ENCODE assay signal across 8 cellular contexts in the genomic region with DNA sequence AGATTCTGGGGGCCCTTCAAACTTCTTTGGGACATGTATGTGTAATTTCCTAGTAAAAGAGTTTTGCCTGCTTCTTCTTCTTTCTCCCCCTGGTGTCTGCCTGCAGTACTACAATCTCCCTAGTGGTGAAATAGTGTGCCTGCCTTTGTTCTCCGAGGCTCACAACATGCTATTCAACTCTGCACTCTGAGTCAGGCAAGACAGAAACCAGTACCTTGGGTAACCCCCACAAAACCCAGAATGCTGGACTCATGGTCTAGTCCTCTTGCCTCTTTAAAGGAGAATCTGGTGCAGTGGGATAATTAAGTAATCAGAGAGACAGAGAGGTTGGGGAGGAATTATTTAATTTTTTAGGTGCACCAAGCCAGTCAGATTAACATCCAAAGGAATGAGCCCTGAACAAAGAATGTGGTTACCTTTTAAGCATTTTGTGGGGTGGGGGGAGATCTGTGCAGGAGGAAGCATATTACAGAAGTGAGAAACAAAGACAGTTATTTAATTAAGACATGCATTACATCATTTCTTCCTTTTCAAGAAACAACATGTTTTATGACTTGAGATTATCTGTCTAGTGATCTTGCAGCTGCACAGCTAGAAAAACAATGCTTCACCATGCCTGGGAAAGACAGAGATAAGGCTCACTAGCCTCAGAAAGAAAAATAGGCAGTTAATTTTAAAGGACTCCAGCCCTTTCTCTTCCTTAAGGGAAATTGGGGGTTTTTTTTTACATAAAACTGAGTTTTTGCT. TPM values are rescaled to one million over a fixed set of nuclear protein-coding genes. Genes with fewer than 3 reads are reported as not detected.
DNase-seq lines count a peak whose midpoint lies in the region; ATAC-seq, FAIRE-seq and TF ChIP-seq lines count a peak whose summit lies in the region.

No MANE protein-coding gene starts in this region.

- ATAC-seq in GM21825 (IDR thresholded peaks at IDR 0.05; ENCODE audit: unreplicated experiment): peak; percentile 80
- ATAC-seq in GM12878: peak; percentile 99

- no peaks in the 10 kb centered on the region for H3K36me3 ChIP-seq in GM12878 (ENCODE audit: control insufficient read depth in 2 of 2, insufficient read depth in 2 of 2, low read length in 1 of 2)

- peak; percentile 78 for FAIRE-seq in GM12878 (lab: Jason Lieb, UNC)

- BruUV-seq in GM12878 (replicated peaks; lab: Mats Ljungman, UMichigan): no TSS peak

- peak; percentile 78 for TF ChIP-seq CTCF in LNCAP (IDR thresholded peaks at IDR 0.05)
- peak; percentile 82 to 96 (median 94) for TF ChIP-seq CTCF in GM12878 (IDR thresholded peaks at IDR 0.05 in 2 of 3, conservative IDR thresholded peaks at IDR 0.05 in 1 of 3; ENCODE audit: control insufficient read depth in 2 of 3, extremely low read depth in 1 of 3, insufficient read depth in 1 of 3, low read depth in 3 of 3, low read length in 3 of 3)

- peak overlapping the region; percentile 41 for H2AFZ ChIP-seq in GM12878 (ENCODE audit: control insufficient read depth, low read depth, low read length)

- H3K79me2 ChIP-seq in GM12878 (ENCODE audit: control insufficient read depth, insufficient read depth, low read length): no peaks in the 10 kb centered on the region

- peak; percentile 76 for TF ChIP-seq RAD21 in GM12878 (IDR thresholded peaks at IDR 0.05; ENCODE audit: insufficient read depth, low read depth, low read length)

- RAD21 ChIA-PET in GM12878 (lab: Charles Lee; ENCODE audit: unreplicated experiment): interaction anchor here (1.2 to 4.8 kb wide), 7 partner anchors 9 to 75 kb away, joined by 3 to 27 read pairs (median 4); partner anchors contain the start of gene MS4A6A

- CTCF ChIA-PET in GM12878 (lab: Yijun Ruan, JAX): interaction anchor here (0.8 to 5.2 kb wide), 8 partner anchors 9 to 57 kb away, joined by 4 to 28 read pairs (median 6); partner anchors contain the start of gene MS4A6A

- H3K9me3 ChIP-seq in GM12878 (replicated peaks; ENCODE audit: control insufficient read depth, insufficient read depth, low read length): peaks cover 1% of the 10 kb centered on the region; the same call in 2 of the 3 replicates

- H3K27ac ChIP-seq in GM12878 (ENCODE audit: control insufficient read depth, insufficient read depth): peak overlapping the region; percentile 70

- intact Hi-C loops in GM12878 (cut with micrococcal nuclease; ENCODE audit: unreplicated experiment): loop anchor here (1.0 to 10.0 kb wide), 3 partner anchors 57 to 571 kb away; no protein-coding TSS in a partner anchor

- peak overlapping the region; percentile 54; the same call in 1 of the 2 replicates for H3K4me2 ChIP-seq in GM12878 (ENCODE audit: control insufficient read depth, insufficient read depth)

- WGBS in GM12878 (ENCODE audit: insufficient coverage, insufficient replicate concordance, low lambda C conversion rate, missing lambda C conversion rate): 8% methylated on average over 1 of the region's 1 CpG

- 0 out of 2 replicates have a peak overlapping the region, but pooled peaks have one; percentile 28 for H3K4me3 ChIP-seq in GM12878

- DNase-seq in GM04504 (ENCODE audit: low read depth) (peak; percentile 17), T-helper 2 cell (peak in 4 of 5 experiments; percentile 3 to 53 (median 31)), GM12878 (ENCODE audit: low read depth, low spot score) (peak; percentile 80), islet precursor cell (peak; percentile 88), DMS79 (lab: John Stamatoyannopoulos, UW) (no peak)
- DNase-seq in stimulated activated CD4-positive, alpha-beta T cell treated with anti-CD3 and anti-CD28 coated beads, Interleukin-4, amount 100 ng/mL, for 24 hours: peak; percentile 74

- POLR2A ChIA-PET in GM12878 (lab: Charles Lee): interaction anchor here (0.6 to 1.6 kb wide), 6 partner anchors 9 to 66 kb away, joined by 3 to 4 read pairs (median 4); no protein-coding TSS in a partner anchor

- SMC1A ChIA-PET in GM12878 (lab: Charles Lee; ENCODE audit: uncharacterized antibody, unreplicated experiment): interaction anchor here (0.6 to 7.4 kb wide), 10 partner anchors 8 to 134 kb away, joined by 3 to 85 read pairs (median 4); partner anchors contain the start of gene MS4A6A

- TF ChIP-seq EP300 in GM12878 (IDR thresholded peaks at IDR 0.05; ENCODE audit: borderline replicate concordance in 1 of 2, control insufficient read depth in 1 of 2, low read depth in 2 of 2, low read length in 2 of 2): peak; percentile 40 to 47; a peak in 2 of 4 replicates

- H3K4me1 ChIP-seq in GM12878 (ENCODE audit: control insufficient read depth, insufficient read depth, low read length): peaks cover 24% of the 10 kb centered on the region

- no peak overlapping the region for H3K9ac ChIP-seq in GM12878 (ENCODE audit: control insufficient read depth, insufficient read depth, low read length)

- H3K27me3 ChIP-seq in GM12878 (replicated peaks in 1 of 2; ENCODE audit: control insufficient read depth in 2 of 2, insufficient read depth in 2 of 2, low read length in 1 of 2): no peaks in the 10 kb centered on the region

- in situ Hi-C loops in GM12878 (cut with MboI): no loop called here

- no peaks in the 10 kb centered on the region for H4K20me1 ChIP-seq in GM12878 (ENCODE audit: control insufficient read depth, insufficient read depth)

- no peak for TF ChIP-seq POLR2A in GM12878 (IDR thresholded peaks at IDR 0.05; ENCODE audit: low read depth, low read length)

TF ChIP-seq in GM12878, 131 proteins besides CTCF, POLR2A, EP300 and RAD21 (continues in another document):
- TF ChIP-seq MYC (IDR thresholded peaks at IDR 0.05; ENCODE audit: insufficient read depth, insufficient read length, insufficient replicate concordance, low read length, severe bottlenecking): no peak
- TF ChIP-seq MEF2B (IDR thresholded peaks at IDR 0.05; ENCODE audit: partially characterized antibody, poor library complexity, severe bottlenecking): peak; percentile 64
- TF ChIP-seq DPF2 (IDR thresholded peaks at IDR 0.05): peak; percentile 95
- peak; percentile 15 for TF ChIP-seq SIX5 (IDR thresholded peaks at IDR 0.05; ENCODE audit: low read depth, low read length, severe bottlenecking)
- peak; percentile 96 for TF ChIP-seq MTA2 (IDR thresholded peaks at IDR 0.05; ENCODE audit: low read depth)
- TF ChIP-seq BHLHE40 (IDR thresholded peaks at IDR 0.05; ENCODE audit: borderline replicate concordance in 1 of 2, low read depth in 2 of 2, low read length in 1 of 2): no peak; a peak in 1 of 4 replicates
- TF ChIP-seq POLR2AphosphoS5 (IDR thresholded peaks at IDR 0.05; ENCODE audit: low read length): no peak
- TF ChIP-seq ESRRA (IDR thresholded peaks at IDR 0.05; ENCODE audit: low read length): no peak
- TF ChIP-seq NR2C2 (IDR thresholded peaks at IDR 0.05; ENCODE audit: borderline replicate concordance, control insufficient read depth, insufficient read length, low read depth): no peak
- TF ChIP-seq KAT2A (conservative IDR thresholded peaks at IDR 0.05; ENCODE audit: control insufficient read depth, low read depth, low read length): no peak
- TF ChIP-seq TCF7 (IDR thresholded peaks at IDR 0.05; ENCODE audit: borderline replicate concordance): no peak

RNA-seq across cellular contexts. Expression of gene MS4A6A, which starts 11.0 kb away (rescaled TPM):
- 5.3 and 6.1 TPM in 2 replicates for total RNA-seq in GM12878 (2013; cell fraction: nucleolus; rRNA removed)
- total RNA-seq in GM12878 (2014; rRNA removed) (6.0 and 8.0 TPM in 2 replicates), GM12878 (2014; rRNA removed; fragmentation: Illumina TruSeq; extraction: Trizol) (9.6 and 10.1 TPM in 2 replicates), GM12878 (2021) (4.5 and 7.1 TPM in 2 replicates)
- polyA plus RNA-seq in GM12878 (2011; ENCODE audit: low read depth): 0.93 TPM
- polyA plus RNA-seq in GM12878 (2011; rRNA removed) (30.7 and 31.9 TPM in 2 replicates), GM12878 (2014; fragmentation: Illumina TruSeq; extraction: Trizol) (13.8 and 27.4 TPM in 2 replicates), GM12878 (2014; fragmentation: Nextera tagmentation; extraction: Ambion mirVana) (10 to 100 TPM; 12.2 to 12.5 TPM), GM12878 (2014; rRNA removed) (6.5 and 8.0 TPM in 2 replicates), GM12878 (2016; fragmentation: Nextera tagmentation; extraction: Ambion mirVana) (1 to 10 TPM in 1 of 2 experiments, under 1 TPM in 1; 0.75 to 1.5 TPM)
- polyA plus RNA-seq in GM12878 (2011; cell fraction: cytosol; rRNA removed): 12.5 and 12.7 TPM in 2 replicates
- polyA plus RNA-seq in GM12878 (2011; cell fraction: nucleus; rRNA removed): 18.5 and 29.2 TPM in 2 replicates
- polyA plus RNA-seq in GM12878 (2012): 0.20 and 0.93 TPM in 2 replicates
- 12.5 and 14.0 TPM in 2 replicates for polyA minus RNA-seq in GM12878 (2011; rRNA and poly(A)+ RNA removed)
- polyA minus RNA-seq in GM12878 (2011; cell fraction: cytosol; rRNA and poly(A)+ RNA removed): 3.5 and 4.9 TPM in 2 replicates
- 7.7 and 11.9 TPM in 2 replicates for polyA minus RNA-seq in GM12878 (2011; cell fraction: nucleus; rRNA and poly(A)+ RNA removed)

RNA-seq across cellular contexts. Expression of gene MS4A4E, which starts 49.1 kb away (rescaled TPM):
- 0.50 TPM in 1 of 2 replicates, not detected in the other for total RNA-seq in GM12878 (2013; cell fraction: nucleolus; rRNA removed)
- 0.38 and 0.45 TPM in 2 replicates for total RNA-seq in GM12878 (2014; rRNA removed)
- total RNA-seq in GM12878 (2014; rRNA removed; fragmentation: Illumina TruSeq; extraction: Trizol): 0.46 and 0.54 TPM in 2 replicates
- total RNA-seq in GM12878 (2021): 0.72 and 0.92 TPM in 2 replicates
- polyA plus RNA-seq in GM12878 (2011; ENCODE audit: low read depth): not detected
- not detected in 2 replicates for polyA plus RNA-seq in GM12878 (2011; rRNA removed)
- not detected in 2 replicates for polyA plus RNA-seq in GM12878 (2011; cell fraction: cytosol; rRNA removed)
- polyA plus RNA-seq in GM12878 (2011; cell fraction: nucleus; rRNA removed): 0.33 and 0.72 TPM in 2 replicates
- polyA plus RNA-seq in GM12878 (2012): 0.13 TPM in 1 of 2 replicates, not detected in the other
- 0.06 TPM in 1 of 2 replicates, not detected in the other for polyA plus RNA-seq in GM12878 (2014; fragmentation: Illumina TruSeq; extraction: Trizol)
- under 1 TPM; 0.22 to 0.45 TPM for polyA plus RNA-seq in GM12878 (2014; fragmentation: Nextera tagmentation; extraction: Ambion mirVana)
- 0.73 and 0.81 TPM in 2 replicates for polyA plus RNA-seq in GM12878 (2014; rRNA removed)
- not detected for polyA plus RNA-seq in GM12878 (2016; fragmentation: Nextera tagmentation; extraction: Ambion mirVana)
- not detected in 2 replicates for polyA minus RNA-seq in GM12878 (2011; rRNA and poly(A)+ RNA removed)
- polyA minus RNA-seq in GM12878 (2011; cell fraction: cytosol; rRNA and poly(A)+ RNA removed): not detected in 2 replicates
- polyA minus RNA-seq in GM12878 (2011; cell fraction: nucleus; rRNA and poly(A)+ RNA removed): 0.24 and 0.48 TPM in 2 replicates
